ENCODE assay signal across 28 cellular contexts in the genomic region with DNA sequence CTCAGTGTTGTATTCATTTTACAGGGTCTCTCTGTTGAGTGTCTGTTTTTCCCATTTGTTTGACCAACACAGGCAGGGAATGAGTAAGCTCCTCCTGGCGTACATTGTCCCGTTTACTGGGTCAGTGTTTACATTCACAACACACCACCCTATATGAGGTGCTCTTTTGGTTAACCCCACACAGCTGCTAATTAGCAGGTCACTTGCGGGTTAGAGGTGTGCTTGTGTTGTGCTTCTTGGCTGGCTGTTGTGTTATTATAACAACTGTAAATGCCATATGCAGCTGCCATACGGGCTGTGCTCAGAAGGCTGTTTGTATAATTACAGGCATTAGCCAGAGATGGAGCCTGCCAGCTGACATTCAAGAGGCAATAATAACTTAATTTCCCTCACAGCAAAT.
DNase-seq lines count a peak whose midpoint lies in the region; ATAC-seq, FAIRE-seq and TF ChIP-seq lines count a peak whose summit lies in the region.
"Had no signal": no experiment of that assay in that cellular context is flagged by ENCODE, and none has a peak within 500 bp of the region (broad histone marks: within the 10 kb centered on the region; RNA-seq: fewer than 3 reads in every experiment).

No MANE protein-coding gene starts in this region.

- peak overlapping the region; percentile 34; the same call in 1 of the 2 replicates for H2AFZ ChIP-seq in GM23338

- no peaks in the 10 kb centered on the region for H3K9me2 ChIP-seq in GM23338 (ENCODE audit: insufficient read depth)

- H3K9me3 ChIP-seq in small intestine (ENCODE audit: control insufficient read depth, low read depth) (no peaks in the 10 kb centered on the region), gastrocnemius medialis (no peaks in the 10 kb centered on the region)
- H3K9me3 ChIP-seq: psoas muscle, testis, vagina had no signal

- H3K27ac Mint-ChIP-seq in GM23338: no peak overlapping the region
- H3K27ac Mint-ChIP-seq: activated B cell treated with CpG ODN at 0.5 μM for 24 hours; activated CD4-positive, alpha-beta memory T cell treated with anti-CD3 and anti-CD28 coated beads for 36 hours; activated naive CD8-positive, alpha-beta T cell treated with anti-CD3 and anti-CD28 coated beads, Interleukin-2, amount 50 U/mL, for 24 hours; CD4-positive, alpha-beta T cell; IgD-negative memory B cell; stimulated activated naive B cell treated with anti-CD40 and anti-IgM and Interleukin-4, amounts not matched to agents 10 μg/mL and 1 μg/mL and 100 μg/mL, for 72 hours had no signal

- H3F3A ChIP-seq in GM23338 (replicated peaks; ENCODE audit: low read depth): no peaks in the 10 kb centered on the region

- H3K36me3 Mint-ChIP-seq in GM23338 (ENCODE audit: low read depth): no peaks in the 10 kb centered on the region
- H3K36me3 Mint-ChIP-seq: activated CD4-positive, alpha-beta memory T cell treated with anti-CD3 and anti-CD28 coated beads for 36 hours; IgD-negative memory B cell; stimulated activated naive B cell treated with anti-CD40 and anti-IgM and Interleukin-4, amounts not matched to agents 10 μg/mL and 1 μg/mL and 100 μg/mL, for 72 hours had no signal

- no peak for DNase-seq in GM23338 (ENCODE audit: low spot score)
- DNase-seq in NCI-H146 (lab: John Stamatoyannopoulos, UW): peak; percentile 94
- DNase-seq in SHP77 (lab: John Stamatoyannopoulos, UW): peak; percentile 90 to 93
- DNase-seq in small intestine: peak; percentile 23
- DNase-seq in gastrocnemius medialis: no peak
- no peak for DNase-seq in C1 segment of cervical spinal cord (lab: John Stamatoyannopoulos, UW)
- DNase-seq: activated B cell treated with CpG ODN at 0.5 μM for 24 hours; activated CD4-positive, alpha-beta memory T cell treated with anti-CD3 and anti-CD28 coated beads for 36 hours; activated effector memory CD4-positive, alpha-beta T cell treated with Interleukin-2 at 50 U/mL for 16 hours; activated naive CD8-positive, alpha-beta T cell treated with anti-CD3 and anti-CD28 coated beads, Interleukin-2, amount 50 U/mL, for 24 hours; CD4-positive, alpha-beta T cell; effector CD4-positive, alpha-beta T cell; erythroblast; foreskin fibroblast; hypothalamus; islet precursor cell; NCI-H187 treated with DMSO at 0.1 percent for 48 hours; NCI-H446 treated with DMSO at 0.1 percent for 48 hours; psoas muscle; stimulated activated naive B cell treated with anti-CD40 and anti-IgM and Interleukin-4, amounts not matched to agents 10 μg/mL and 1 μg/mL and 100 μg/mL, for 72 hours; T1000; testis had no signal

- H3K27me3 Mint-ChIP-seq in GM23338 (ENCODE audit: insufficient read depth, low read depth, poor library complexity): no peaks in the 10 kb centered on the region
- H3K27me3 Mint-ChIP-seq: IgD-negative memory B cell; stimulated activated naive B cell treated with anti-CD40 and anti-IgM and Interleukin-4, amounts not matched to agents 10 μg/mL and 1 μg/mL and 100 μg/mL, for 72 hours had no signal

- H3K79me2 ChIP-seq in GM23338 (replicated peaks; ENCODE audit: insufficient read depth): no peaks in the 10 kb centered on the region

- in situ Hi-C loops in gastrocnemius medialis (cut with MboI; ENCODE audit: low sequenced_read_pairs in 4 of 4): no loop called here

- no peaks in the 10 kb centered on the region for H3K36me3 ChIP-seq in GM23338 (ENCODE audit: insufficient read depth)
- no peaks in the 10 kb centered on the region for H3K36me3 ChIP-seq in small intestine (ENCODE audit: control insufficient read depth in 2 of 2, insufficient read depth in 2 of 2, low read length in 2 of 2)
- no peaks in the 10 kb centered on the region for H3K36me3 ChIP-seq in gastrocnemius medialis
- H3K36me3 ChIP-seq: vagina had no signal

- no peak for TF ChIP-seq CTCF in GM23338 (conservative IDR thresholded peaks at IDR 0.05; ENCODE audit: low read depth in 2 of 2)
- TF ChIP-seq CTCF in gastrocnemius medialis (IDR thresholded peaks at IDR 0.05 in 4 of 5, conservative IDR thresholded peaks at IDR 0.05 in 1 of 5): no peak

- 32 to 55% (median 46%) methylated on average over 4 of the region's 4 CpGs for whole genome bisulfite sequencing in small intestine, 3 donors

- H3K4me1 ChIP-seq in GM23338 (ENCODE audit: insufficient read depth) (0 out of 2 replicates have a peak, but pooled peaks cover 3% of the 10 kb centered on the region), small intestine (ENCODE audit: control insufficient read depth in 2 of 2, insufficient read depth in 1 of 2, low read depth in 1 of 2, low read length in 1 of 2) (no peaks in the 10 kb centered on the region), gastrocnemius medialis (no peaks in the 10 kb centered on the region)
- H3K4me1 ChIP-seq: psoas muscle, testis, vagina had no signal

- H3K9me3 Mint-ChIP-seq in GM23338: no peaks in the 10 kb centered on the region
- H3K9me3 Mint-ChIP-seq: activated B cell treated with CpG ODN at 0.5 μM for 24 hours; activated CD4-positive, alpha-beta memory T cell treated with anti-CD3 and anti-CD28 coated beads for 36 hours; activated naive CD8-positive, alpha-beta T cell treated with anti-CD3 and anti-CD28 coated beads, Interleukin-2, amount 50 U/mL, for 24 hours had no signal

- intact Hi-C loops in gastrocnemius medialis (cut with DNase I; ENCODE audit: low total_unique reads): no loop called here

- no peak overlapping the region for H3K4me3 ChIP-seq in GM23338
- no peak overlapping the region for H3K4me3 ChIP-seq in small intestine (ENCODE audit: low read depth in 1 of 2, low read length in 2 of 2)
- no peak overlapping the region for H3K4me3 ChIP-seq in gastrocnemius medialis
- H3K4me3 ChIP-seq: lung, psoas muscle, testis, vagina had no signal

- ATAC-seq in GM23338 (no peak), GM19395 (IDR thresholded peaks at IDR 0.05; ENCODE audit: unreplicated experiment) (no peak), gastrocnemius medialis (no peak)
- ATAC-seq: activated naive CD8-positive, alpha-beta T cell treated with anti-CD3 and anti-CD28 coated beads, Interleukin-2, amount 50 U/mL, for 24 hours; psoas muscle; stimulated activated naive B cell treated with anti-CD40 and anti-IgM and Interleukin-4, amounts not matched to agents 10 μg/mL and 1 μg/mL and 100 μg/mL, for 72 hours had no signal

- H3K27ac ChIP-seq in GM23338 (ENCODE audit: low read depth): no peak overlapping the region
- no peak overlapping the region for H3K27ac ChIP-seq in small intestine (ENCODE audit: low read depth in 1 of 2, low read length in 1 of 2)
- no peak overlapping the region for H3K27ac ChIP-seq in gastrocnemius medialis
- H3K27ac ChIP-seq: psoas muscle, RWPE1, testis, vagina had no signal

- no peak for FAIRE-seq in small intestine (lab: Jason Lieb, UNC)
- FAIRE-seq: H1 had no signal

- no peak overlapping the region for H3K4me3 Mint-ChIP-seq in GM23338
- H3K4me3 Mint-ChIP-seq: activated B cell treated with CpG ODN at 0.5 μM for 24 hours; activated CD4-positive, alpha-beta memory T cell treated with anti-CD3 and anti-CD28 coated beads for 36 hours; activated naive CD8-positive, alpha-beta T cell treated with anti-CD3 and anti-CD28 coated beads, Interleukin-2, amount 50 U/mL, for 24 hours; CD4-positive, alpha-beta T cell; IgD-negative memory B cell; stimulated activated naive B cell treated with anti-CD40 and anti-IgM and Interleukin-4, amounts not matched to agents 10 μg/mL and 1 μg/mL and 100 μg/mL, for 72 hours had no signal

- no peak for TF ChIP-seq POLR2A in gastrocnemius medialis (IDR thresholded peaks at IDR 0.05)

- H3K4me2 ChIP-seq in GM23338: no peak overlapping the region

- H4K20me1 ChIP-seq in GM23338 (replicated peaks; ENCODE audit: insufficient read depth): no peaks in the 10 kb centered on the region

- peaks cover 14% of the 10 kb centered on the region for H3K4me1 Mint-ChIP-seq in GM23338
- H3K4me1 Mint-ChIP-seq: activated B cell treated with CpG ODN at 0.5 μM for 24 hours; activated naive CD8-positive, alpha-beta T cell treated with anti-CD3 and anti-CD28 coated beads, Interleukin-2, amount 50 U/mL, for 24 hours; IgD-negative memory B cell; stimulated activated naive B cell treated with anti-CD40 and anti-IgM and Interleukin-4, amounts not matched to agents 10 μg/mL and 1 μg/mL and 100 μg/mL, for 72 hours had no signal

- H3K27me3 ChIP-seq in GM23338 (ENCODE audit: insufficient read depth) (no peaks in the 10 kb centered on the region), small intestine (ENCODE audit: control insufficient read depth in 2 of 2, insufficient read depth in 2 of 2, low read length in 2 of 2) (no peaks in the 10 kb centered on the region), gastrocnemius medialis (no peaks in the 10 kb centered on the region)
- H3K27me3 ChIP-seq: testis, vagina had no signal

TF ChIP-seq in GM23338, 12 proteins besides CTCF, POLR2A, EP300 and RAD21:
- TF ChIP-seq CREB1 (CRISPR knock-in tag; IDR thresholded peaks at IDR 0.05; ENCODE audit: low read depth) (no peak), EZH2phosphoT487 (IDR thresholded peaks at IDR 0.05; ENCODE audit: unreplicated experiment) (no peak), ZNF331 (CRISPR knock-in tag; IDR thresholded peaks at IDR 0.05; ENCODE audit: low read depth) (no peak), POLR2AphosphoS5 (IDR thresholded peaks at IDR 0.05; ENCODE audit: low read depth) (no peak), STAT1 (IDR thresholded peaks at IDR 0.05; ENCODE audit: unreplicated experiment) (no peak), EZH2 (IDR thresholded peaks at IDR 0.05; ENCODE audit: low read depth, unreplicated experiment) (no peak)
TF ChIP-seq in GM23338: peak in this region for 0.

Comparison
In these comparisons a context has a peak if more than half of its experiments do, and no peak if none do; other contexts are left out.
1. DNase-seq: peak in NCI-H146 (single experiment), SHP77 (2 of 2) and small intestine (single experiment); none in GM23338 (single experiment), gastrocnemius medialis (0 of 2) and C1 segment of cervical spinal cord (0 of 14).